ENCODE assay signal across 11 cellular contexts in genomic region chr1:64623750-64624445, GRCh38.
DNase-seq lines count a peak whose midpoint lies in the region; FAIRE-seq and TF ChIP-seq lines count a peak whose summit lies in the region.
"Had no signal": no experiment of that assay in that cellular context is flagged by ENCODE, and none has a peak within 500 bp of the region (broad histone marks: within the 10 kb centered on the region; RNA-seq: fewer than 3 reads in every experiment).

No MANE protein-coding gene starts in this region.

- no peak overlapping the region for H3K4ac ChIP-seq in mesenchymal stem cell (ENCODE audit: low read depth in 1 of 2, low read length in 2 of 2)

- H3K27ac Mint-ChIP-seq in HFFc6: no peak overlapping the region

- 70% methylated on average over 2 of the region's 4 CpGs for WGBS in mesenchymal stem cell

- no peak for TF ChIP-seq CTCF in HFFc6 (IDR thresholded peaks at IDR 0.05)

- H2BK12ac ChIP-seq in mesenchymal stem cell (ENCODE audit: low read length in 2 of 2): no peak overlapping the region

- no peaks in the 10 kb centered on the region for H3K27me3 ChIP-seq in BLaER1 treated with 17β-estradiol and CSF1 and Interleukin-3, amounts not matched to agents 10 nM and 100 nM
- H3K27me3 ChIP-seq in mesenchymal stem cell (ENCODE audit: control insufficient read depth in 1 of 2, insufficient read depth in 1 of 2, low read length in 2 of 2) (no peaks in the 10 kb centered on the region), HAP-1 (ENCODE audit: low read depth) (no peaks in the 10 kb centered on the region)
- H3K27me3 ChIP-seq: dorsolateral prefrontal cortex had no signal

- peaks cover 0 to 25% (median 19%) of the 10 kb centered on the region in 10 experiments; a peak in 16 of 20 replicates for H3K4me1 ChIP-seq in BLaER1 treated with 17β-estradiol and CSF1 and Interleukin-3, amounts not matched to agents 10 nM and 100 nM
- H3K4me1 ChIP-seq in mesenchymal stem cell (ENCODE audit: control insufficient read depth, insufficient read depth, low read depth, low read length): peaks cover 4% of the 10 kb centered on the region
- peaks cover 11% of the 10 kb centered on the region for H3K4me1 ChIP-seq in HAP-1

- H3K27me3 Mint-ChIP-seq in HFFc6 (ENCODE audit: insufficient read depth): no peaks in the 10 kb centered on the region

- no peak overlapping the region for H2AFZ ChIP-seq in mesenchymal stem cell (ENCODE audit: low read depth, low read length)

- H4K20me1 ChIP-seq in BLaER1 treated with 17β-estradiol and CSF1 and Interleukin-3, amounts not matched to agents 10 nM and 100 nM: no peaks in the 10 kb centered on the region

- no peak overlapping the region for H4K8ac ChIP-seq in mesenchymal stem cell (ENCODE audit: low read length)

- H3K4me3 Mint-ChIP-seq in HFFc6: no peak overlapping the region

- H3K14ac ChIP-seq in mesenchymal stem cell (ENCODE audit: low read length in 2 of 2): no peak overlapping the region

- H2BK5ac ChIP-seq in mesenchymal stem cell (ENCODE audit: low read depth, low read length, poor library complexity, severe bottlenecking): no peak overlapping the region

- DNase-seq in HFFc6: peak; percentile 9
- peak; percentile 52 to 53 for DNase-seq in activated T-cell treated with anti-CD3 and anti-CD28 coated beads, Interleukin-2, amount 50 U/mL, for 48 hours
- DNase-seq in mesenchymal stem cell: peak; percentile 30
- DNase-seq in GM12892 (ENCODE audit: insufficient read length): no peak
- no peak for DNase-seq in cerebellum (ENCODE audit: low spot score)
- DNase-seq in occipital lobe (lab: John Stamatoyannopoulos, UW): no peak
- DNase-seq in HAP-1 (ENCODE audit: low spot score in 2 of 2): no peak
- DNase-seq: dorsolateral prefrontal cortex, NCI-H1048 had no signal

- H2AK5ac ChIP-seq in mesenchymal stem cell (ENCODE audit: low read length, severe bottlenecking): no peak overlapping the region

- H3K4me2 ChIP-seq in BLaER1 treated with 17β-estradiol and CSF1 and Interleukin-3, amounts not matched to agents 10 nM and 100 nM: peak overlapping the region in 9 of 11 experiments; percentile 16 to 65 (median 49); a peak in 19 of 22 replicates
- H3K4me2 ChIP-seq in mesenchymal stem cell (ENCODE audit: low read length, poor library complexity, severe bottlenecking): no peak overlapping the region

- FAIRE-seq in GM12892 (lab: Jason Lieb, UNC): no peak
- FAIRE-seq: GM12878 had no signal

- H3K9me3 ChIP-seq in BLaER1 treated with 17β-estradiol and CSF1 and Interleukin-3, amounts not matched to agents 10 nM and 100 nM (replicated peaks in 1 of 11): no peaks in the 10 kb centered on the region
- no peaks in the 10 kb centered on the region for H3K9me3 ChIP-seq in mesenchymal stem cell (ENCODE audit: control insufficient read depth, low read length)
- no peaks in the 10 kb centered on the region for H3K9me3 ChIP-seq in HAP-1

- H2BK120ac ChIP-seq in mesenchymal stem cell (ENCODE audit: low read depth, low read length): no peak overlapping the region

- in situ Hi-C loops in HAP-1 (cut with MboI; ENCODE audit: low sequenced_read_pairs): no loop called here

- 0 out of 22 replicates have a peak overlapping the region, but pooled peaks of 2 of the 11 experiments have one; percentile 9 to 14 for H3K27ac ChIP-seq in BLaER1 treated with 17β-estradiol and CSF1 and Interleukin-3, amounts not matched to agents 10 nM and 100 nM
- H3K27ac ChIP-seq in mesenchymal stem cell (ENCODE audit: low read length, poor library complexity, severe bottlenecking): peak overlapping the region; percentile 13
- H3K27ac ChIP-seq: dorsolateral prefrontal cortex had no signal

- H3K4me1 Mint-ChIP-seq in HFFc6 (ENCODE audit: low read depth): peaks cover 12% of the 10 kb centered on the region; the same call in 1 of the 2 replicates

- H3K4me3 ChIP-seq in BLaER1 treated with 17β-estradiol and CSF1 and Interleukin-3, amounts not matched to agents 10 nM and 100 nM: no peak overlapping the region
- no peak overlapping the region for H3K4me3 ChIP-seq in mesenchymal stem cell (ENCODE audit: insufficient read depth in 1 of 2, low read depth in 1 of 2, low read length in 2 of 2)
- H3K4me3 ChIP-seq in HAP-1: no peak overlapping the region
- H3K4me3 ChIP-seq: dorsolateral prefrontal cortex, GM12878 had no signal

- H3K9ac ChIP-seq in BLaER1 treated with 17β-estradiol and CSF1 and Interleukin-3, amounts not matched to agents 10 nM and 100 nM: no peak overlapping the region
- no peak overlapping the region for H3K9ac ChIP-seq in mesenchymal stem cell (ENCODE audit: low read length)

- no peak for TF ChIP-seq POLR2A in GM12892 (IDR thresholded peaks at IDR 0.05; ENCODE audit: low read depth, low read length)

- no peaks in the 10 kb centered on the region for H3K79me1 ChIP-seq in mesenchymal stem cell (replicated peaks; ENCODE audit: low read length, poor library complexity, severe bottlenecking)

- H3K36me3 Mint-ChIP-seq in HFFc6 (ENCODE audit: low read depth): no peaks in the 10 kb centered on the region

- H2BK15ac ChIP-seq in mesenchymal stem cell (ENCODE audit: low read depth, poor library complexity, severe bottlenecking): no peak overlapping the region

- peaks cover 0 to 13% (median 0%) of the 10 kb centered on the region in 11 experiments; a peak in 3 of 22 replicates for H3K36me3 ChIP-seq in BLaER1 treated with 17β-estradiol and CSF1 and Interleukin-3, amounts not matched to agents 10 nM and 100 nM
- H3K36me3 ChIP-seq in mesenchymal stem cell (ENCODE audit: control insufficient read depth in 1 of 2, insufficient read depth in 2 of 2, low read depth in 1 of 2, low read length in 2 of 2) (no peaks in the 10 kb centered on the region), HAP-1 (replicated peaks) (no peaks in the 10 kb centered on the region)

- no peak overlapping the region for H4K91ac ChIP-seq in mesenchymal stem cell (ENCODE audit: low read length)

- no peak overlapping the region for H3K18ac ChIP-seq in mesenchymal stem cell (ENCODE audit: low read depth in 1 of 2, low read length in 2 of 2)

- H3K23ac ChIP-seq in mesenchymal stem cell (ENCODE audit: low read length in 2 of 2): no peak overlapping the region

- H3K9me3 Mint-ChIP-seq in HFFc6: no peaks in the 10 kb centered on the region

Comparison
In these comparisons a context has a peak if more than half of its experiments do, and no peak if none do; other contexts are left out.
1. DNase-seq: peak in HFFc6 (single experiment), activated T-cell treated with anti-CD3 and anti-CD28 coated beads, Interleukin-2, amount 50 U/mL, for 48 hours (2 of 2) and mesenchymal stem cell (single experiment); none in GM12892 (single experiment), cerebellum (single experiment), occipital lobe (single experiment) and HAP-1 (0 of 2).